Comparison of ENCODE assay signal across 8 cellular contexts in the genomic region with DNA sequence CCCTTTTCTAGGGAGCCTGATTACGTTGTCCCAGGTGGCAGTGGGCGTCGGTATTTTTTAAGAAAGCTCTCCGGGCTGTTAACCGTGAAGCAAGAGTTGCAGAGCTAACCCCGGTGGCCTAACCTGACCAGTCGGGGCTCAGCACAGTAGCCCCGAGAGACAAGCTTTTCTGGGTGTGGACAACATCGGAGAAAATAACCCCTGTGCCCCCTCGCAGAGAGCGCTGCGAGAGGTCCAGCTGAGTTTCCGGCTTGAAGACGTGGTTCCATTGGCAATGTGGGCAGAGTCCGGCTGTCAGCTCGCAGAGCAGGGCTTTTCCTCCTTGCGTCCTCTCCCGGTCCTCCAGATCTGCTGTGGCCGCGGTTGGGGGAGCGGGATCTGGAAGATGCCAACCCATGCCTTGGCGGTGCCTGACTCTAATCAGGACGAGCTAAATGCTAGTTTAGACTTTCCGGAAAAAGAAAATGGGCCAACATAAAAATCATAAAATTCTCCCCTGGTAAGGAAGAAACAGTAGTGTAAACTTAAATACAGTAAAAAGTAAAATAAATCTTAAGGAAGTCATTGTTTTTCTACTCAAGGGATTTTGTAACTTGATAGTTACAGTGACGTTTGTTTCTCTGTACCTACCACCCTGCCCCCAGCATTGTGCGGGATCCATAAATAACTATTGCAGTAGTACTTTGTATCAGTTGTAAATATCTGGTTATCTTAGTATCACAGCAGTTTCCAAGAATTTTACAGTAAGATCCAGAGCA. TPM values are rescaled to one million over a fixed set of nuclear protein-coding genes. Genes with fewer than 3 reads are reported as not detected.
DNase-seq lines count a peak whose midpoint lies in the region; ATAC-seq, FAIRE-seq and TF ChIP-seq lines count a peak whose summit lies in the region.

No MANE protein-coding gene starts in this region.

- H4K20me1 ChIP-seq in BLaER1 treated with 17β-estradiol and CSF1 and Interleukin-3, amounts not matched to agents 10 nM and 100 nM, result peaks cover 0 to 9% (median 0%) of the 10 kb centered on the region in 11 experiments; a peak in 2 of 22 replicates
- H4K20me1 ChIP-seq in K562 (replicated peaks; ENCODE audit: control insufficient read depth, insufficient read depth, low read length), result 0 out of 2 replicates have a peak, but pooled peaks cover 3% of the 10 kb centered on the region

- peak; percentile 51 for ATAC-seq in GM18867 (IDR thresholded peaks at IDR 0.05; ENCODE audit: unreplicated experiment)
- ATAC-seq in HG03060 (IDR thresholded peaks at IDR 0.05; ENCODE audit: low read depth, unreplicated experiment), result peak; percentile 30
- ATAC-seq in K562, result peak; percentile 59

- TF ChIP-seq EP300 in K562 (IDR thresholded peaks at IDR 0.05; ENCODE audit: low read length), result peak; percentile 48

- no peak for FAIRE-seq in K562 (lab: Jason Lieb, UNC)

- H3K27me3 ChIP-seq in BLaER1 treated with 17β-estradiol and CSF1 and Interleukin-3, amounts not matched to agents 10 nM and 100 nM, result no peaks in the 10 kb centered on the region
- H3K27me3 ChIP-seq in K562 (ENCODE audit: control insufficient read depth in 2 of 2, insufficient read depth in 2 of 2, low read length in 2 of 2) (no peaks in the 10 kb centered on the region), iPS-15b (ENCODE audit: control insufficient read depth, insufficient read depth, low read length) (no peaks in the 10 kb centered on the region)

- CTCF ChIA-PET in K562 (lab: Yijun Ruan, JAX; ENCODE audit: low intra/inter-chr PET ratio) (no interaction called here), GM10248 (lab: Yijun Ruan, JAX) (interaction anchor here (1.2 to 3.2 kb wide), 7 partner anchors 10 to 287 kb away, joined by 3 to 16 read pairs (median 5); a partner anchor contains a TSS)

- POLR2A ChIA-PET in K562 (lab: Yijun Ruan, JAX), result interaction anchor here (0.8 to 3.4 kb wide), 6 partner anchors 9 to 89 kb away, joined by 3 to 14 read pairs (median 4); no protein-coding TSS in a partner anchor
- POLR2A ChIA-PET in GM10248 (lab: Yijun Ruan, JAX), result no interaction called here

- DNase-seq in NCI-H748 (lab: John Stamatoyannopoulos, UW; ENCODE audit: unreplicated experiment), result peak; percentile 71
- peak in 3 of 4 experiments; percentile 15 to 69 (median 53) for DNase-seq in K562 (ENCODE audit: extremely low read depth in 1 of 4, low spot score in 3 of 4)
- DNase-seq in renal cortical epithelial cell (ENCODE audit: low read depth), result peak; percentile 44
- no peak for DNase-seq in GM10248 (ENCODE audit: extremely low spot score)

- intact Hi-C loops in K562 (cut with micrococcal nuclease), result no loop called here

- no peaks in the 10 kb centered on the region for H3K9me1 ChIP-seq in K562 (ENCODE audit: control insufficient read depth, insufficient read depth, low read length)

- no peaks in the 10 kb centered on the region for H3K9me3 ChIP-seq in BLaER1 treated with 17β-estradiol and CSF1 and Interleukin-3, amounts not matched to agents 10 nM and 100 nM (replicated peaks in 1 of 11)
- H3K9me3 ChIP-seq in K562 (replicated peaks; ENCODE audit: control insufficient read depth, insufficient read depth, low read depth, low read length), result no peaks in the 10 kb centered on the region
- no peaks in the 10 kb centered on the region for H3K9me3 ChIP-seq in iPS-15b (ENCODE audit: control insufficient read depth, insufficient read depth, low read length)

- WGBS in K562 (ENCODE audit: insufficient coverage, low coverage, missing lambda C conversion rate), result under 1% methylated on average over 26 of the region's 26 CpGs

- TSS peak; percentile 95 for BruUV-seq in K562 (replicated peaks; lab: Mats Ljungman, UMichigan)

- peak; percentile 64; the same call in 1 of the 2 replicates for TF ChIP-seq POLR2A in K562 (conservative IDR thresholded peaks at IDR 0.05)

- TF ChIP-seq RAD21 in K562 (CRISPR knock-in tag; conservative IDR thresholded peaks at IDR 0.05 in 1 of 2, IDR thresholded peaks at IDR 0.05 in 1 of 2), result no peak

- in situ Hi-C loops in K562 (cut with MboI), result no loop called here

- peak overlapping the region; percentile 99 for H2AFZ ChIP-seq in K562 (ENCODE audit: low read depth, low read length)

- peak overlapping the region; percentile 70 to 85 (median 81) for H3K9ac ChIP-seq in BLaER1 treated with 17β-estradiol and CSF1 and Interleukin-3, amounts not matched to agents 10 nM and 100 nM
- peak overlapping the region; percentile 83 to 94 for H3K9ac ChIP-seq in K562 (ENCODE audit: insufficient read depth in 1 of 2, low read depth in 2 of 2, low read length in 2 of 2)
- H3K9ac ChIP-seq in iPS-15b (ENCODE audit: low read depth, low read length), result peak overlapping the region; percentile 57

- H3K4me1 ChIP-seq in BLaER1 treated with 17β-estradiol and CSF1 and Interleukin-3, amounts not matched to agents 10 nM and 100 nM, result peaks cover 10 to 26% (median 15%) of the 10 kb centered on the region in 10 experiments
- H3K4me1 ChIP-seq in K562 (replicated peaks in 1 of 2; ENCODE audit: control insufficient read depth in 2 of 2, insufficient read depth in 2 of 2, low read length in 2 of 2) (peaks cover 16 to 35% of the 10 kb centered on the region in 2 experiments), iPS-15b (ENCODE audit: control insufficient read depth, insufficient read depth, low read length) (peaks cover 11% of the 10 kb centered on the region)

- H3K27ac ChIP-seq in BLaER1 treated with 17β-estradiol and CSF1 and Interleukin-3, amounts not matched to agents 10 nM and 100 nM, result peak overlapping the region in 10 of 11 experiments; percentile 55 to 82 (median 72); a peak in 19 of 22 replicates
- H3K27ac ChIP-seq in K562 (ENCODE audit: extremely low read depth, low read depth, low read length), result peak overlapping the region; percentile 89

- H3K79me2 ChIP-seq in K562 (ENCODE audit: control insufficient read depth, insufficient read depth, low read length), result peaks cover 44% of the 10 kb centered on the region

- H3K4me2 ChIP-seq in BLaER1 treated with 17β-estradiol and CSF1 and Interleukin-3, amounts not matched to agents 10 nM and 100 nM, result peak overlapping the region; percentile 76 to 98 (median 92)
- H3K4me2 ChIP-seq in K562 (ENCODE audit: insufficient read depth, low read length), result peak overlapping the region; percentile 90

- TF ChIP-seq CTCF in K562 (IDR thresholded peaks at IDR 0.05 in 2 of 3, conservative IDR thresholded peaks at IDR 0.05 in 1 of 3; ENCODE audit: insufficient read depth in 2 of 3, low read depth in 1 of 3, low read length in 3 of 3) (no peak), GM10248 (IDR thresholded peaks at IDR 0.05; ENCODE audit: control extremely low read depth, extremely low read depth, low read depth, missing control alignments) (no peak)

- peaks cover 0 to 1% (median 0%) of the 10 kb centered on the region in 11 experiments; a peak in 1 of 22 replicates for H3K36me3 ChIP-seq in BLaER1 treated with 17β-estradiol and CSF1 and Interleukin-3, amounts not matched to agents 10 nM and 100 nM
- H3K36me3 ChIP-seq in K562 (ENCODE audit: control insufficient read depth, insufficient read depth, low read length) (peaks cover 18% of the 10 kb centered on the region), iPS-15b (ENCODE audit: control insufficient read depth, insufficient read depth, low read length) (no peaks in the 10 kb centered on the region)

- peak overlapping the region; percentile 80 to 96 (median 90) for H3K4me3 ChIP-seq in BLaER1 treated with 17β-estradiol and CSF1 and Interleukin-3, amounts not matched to agents 10 nM and 100 nM
- H3K4me3 ChIP-seq in K562, result peak overlapping the region; percentile 81
- H3K4me3 ChIP-seq in iPS-15b (ENCODE audit: low read depth, low read length), result peak overlapping the region; percentile 86

TF ChIP-seq in K562, 482 proteins besides CTCF, POLR2A, EP300 and RAD21 (continues in another document):
- TF ChIP-seq HNRNPUL1 (IDR thresholded peaks at IDR 0.05; ENCODE audit: low read length) (no peak), WHSC1 (IDR thresholded peaks at IDR 0.05; ENCODE audit: low read length) (no peak)

RNA-seq across cellular contexts. Expression of a gene that starts 0.6 kb away (rescaled TPM):
- 43.6 and 47.1 TPM in 2 replicates for total RNA-seq in K562 (2011; cell fraction: chromatin; rRNA removed; ENCODE audit: low replicate concordance)
- 20.8 and 67.1 TPM in 2 replicates for total RNA-seq in K562 (2011; cell fraction: nucleolus; rRNA removed)
- 55.1 and 66.2 TPM in 2 replicates for total RNA-seq in K562 (2011; cell fraction: nucleoplasm; rRNA removed)
- total RNA-seq in K562 (2014; rRNA removed), result 29.4 and 39.8 TPM in 2 replicates
- 132 and 135 TPM in 2 replicates for total RNA-seq in K562 (2014; rRNA removed; fragmentation: Illumina TruSeq; extraction: Trizol)
- 98.1 and 103 TPM in 2 replicates for total RNA-seq in K562 (2015; rRNA removed; fragmentation: Illumina TruSeq; extraction: Trizol)
- 92.3 and 94.7 TPM in 2 replicates for total RNA-seq in K562 (2021)
- 202 and 226 TPM in 2 replicates for polyA plus RNA-seq in K562 (2011; rRNA removed)
- polyA plus RNA-seq in K562 (2011; cell fraction: cytosol; rRNA removed), result 38.2 and 45.9 TPM in 2 replicates
- 49.3 and 54.8 TPM in 2 replicates for polyA plus RNA-seq in K562 (2011; cell fraction: nucleus; rRNA removed)
- polyA plus RNA-seq in K562 (2012), result 95.6 and 100 TPM in 2 replicates
- 77.9 and 80.5 TPM in 2 replicates for polyA plus RNA-seq in K562 (2014; fragmentation: Illumina TruSeq; extraction: Trizol)
- polyA plus RNA-seq in K562 (2014; fragmentation: Nextera tagmentation; extraction: Ambion mirVana), result 10 to 100 TPM; 24.2 to 24.6 TPM
- 38.0 and 50.3 TPM in 2 replicates for polyA plus RNA-seq in K562 (2014; rRNA removed)
- polyA minus RNA-seq in K562 (2011; rRNA and poly(A)+ RNA removed), result 228 and 290 TPM in 2 replicates
- polyA minus RNA-seq in K562 (2011; cell fraction: cytosol; rRNA and poly(A)+ RNA removed), result 60.1 and 93.2 TPM in 2 replicates
- 12.9 and 16.7 TPM in 2 replicates for polyA minus RNA-seq in K562 (2011; cell fraction: nucleus; rRNA and poly(A)+ RNA removed)
- total RNA-seq in renal cortical epithelial cell, result 7.1 and 18.1 TPM in 2 replicates

RNA-seq across cellular contexts. Expression of a gene that starts 27.2 kb away (rescaled TPM):
- 8.4 and 10.8 TPM in 2 replicates for total RNA-seq in K562 (2011; cell fraction: chromatin; rRNA removed; ENCODE audit: low replicate concordance)
- total RNA-seq in K562 (2011; cell fraction: nucleolus; rRNA removed), result 6.1 and 7.5 TPM in 2 replicates
- total RNA-seq in K562 (2011; cell fraction: nucleoplasm; rRNA removed), result 5.4 and 8.3 TPM in 2 replicates
- total RNA-seq in K562 (2014; rRNA removed) (34.3 and 39.1 TPM in 2 replicates), K562 (2014; rRNA removed; fragmentation: Illumina TruSeq; extraction: Trizol) (31.7 and 42.2 TPM in 2 replicates), K562 (2015; rRNA removed; fragmentation: Illumina TruSeq; extraction: Trizol) (47.7 and 48.1 TPM in 2 replicates), K562 (2021) (20.8 and 22.3 TPM in 2 replicates), renal cortical epithelial cell (106 and 110 TPM in 2 replicates)
- polyA plus RNA-seq in K562 (2011; rRNA removed) (56.7 and 72.7 TPM in 2 replicates), K562 (2014; fragmentation: Illumina TruSeq; extraction: Trizol) (52.1 and 57.5 TPM in 2 replicates), K562 (2014; fragmentation: Nextera tagmentation; extraction: Ambion mirVana) (10 to 100 TPM; 23.0 to 31.7 TPM), K562 (2014; rRNA removed) (47.4 and 50.9 TPM in 2 replicates)
- 24.9 and 48.9 TPM in 2 replicates for polyA plus RNA-seq in K562 (2011; cell fraction: cytosol; rRNA removed)
- 9.4 and 11.0 TPM in 2 replicates for polyA plus RNA-seq in K562 (2011; cell fraction: nucleus; rRNA removed)
- 31.2 and 32.9 TPM in 2 replicates for polyA plus RNA-seq in K562 (2012)
- 62.8 and 69.4 TPM in 2 replicates for polyA minus RNA-seq in K562 (2011; rRNA and poly(A)+ RNA removed)
- 16.0 and 25.0 TPM in 2 replicates for polyA minus RNA-seq in K562 (2011; cell fraction: cytosol; rRNA and poly(A)+ RNA removed)
- 2.0 and 8.3 TPM in 2 replicates for polyA minus RNA-seq in K562 (2011; cell fraction: nucleus; rRNA and poly(A)+ RNA removed)
